ENCODE assay signal across 28 cellular contexts in genomic region chr5:52827815-52828214, GRCh38.
"Had no signal": no experiment of that assay in that cellular context is flagged by ENCODE, and none has a peak within 500 bp of the region (broad histone marks: within the 10 kb centered on the region; RNA-seq: fewer than 3 reads in every experiment).

No MANE protein-coding gene starts in this region.

- H3K36me3 ChIP-seq: stomach, suprapubic skin, thoracic aorta, thyroid gland, tibial artery, tibial nerve, transverse colon, upper lobe of right lung, uterus, vagina had no signal

- H3K27me3 Mint-ChIP-seq: stimulated activated memory B cell treated with anti-CD40 and anti-IgM and Interleukin-4, amounts not matched to agents 10 μg/mL and 1 μg/mL and 100 μg/mL, for 72 hours; stimulated activated naive CD8-positive, alpha-beta T cell treated with anti-CD3 and anti-CD28 coated beads, Interleukin-15, amount 100 ng/mL, for 72 hours; stimulated activated naive CD8-positive, alpha-beta T cell treated with anti-CD3 and anti-CD28 coated beads, Interleukin-15, Interleukin-2, amounts not matched to agents 100 ng/mL and 50 ng/mL, for 24 hours; type B pancreatic cell had no signal

- H3K27ac ChIP-seq: stomach, suprapubic skin, testis, thoracic aorta, thyroid gland, tibial nerve, transverse colon, upper lobe of left lung, upper lobe of right lung, uterus, vagina had no signal

- H3K4me1 Mint-ChIP-seq: stimulated activated memory B cell treated with anti-CD40 and anti-IgM and Interleukin-4, amounts not matched to agents 10 μg/mL and 1 μg/mL and 100 μg/mL, for 72 hours; stimulated activated naive B cell treated with anti-CD40 and anti-IgM and Interleukin-4, amounts not matched to agents 10 μg/mL and 1 μg/mL and 100 μg/mL, for 72 hours had no signal

- H3K27ac Mint-ChIP-seq: stimulated activated effector memory CD8-positive, alpha-beta T cell treated with anti-CD3 and anti-CD28 coated beads, Interleukin-12 subunit alpha, Interleukin-12 subunit beta, amount 100 ng/mL, for 72 hours; stimulated activated memory B cell treated with anti-CD40 and anti-IgM and Interleukin-4, amounts not matched to agents 10 μg/mL and 1 μg/mL and 100 μg/mL, for 72 hours; stimulated activated naive B cell treated with anti-CD40 and anti-IgM and Interleukin-4, amounts not matched to agents 10 μg/mL and 1 μg/mL and 100 μg/mL, for 72 hours; stimulated activated naive CD8-positive, alpha-beta T cell treated with anti-CD3 and anti-CD28 coated beads, Interleukin-15, amount 100 ng/mL, for 72 hours; stimulated activated naive CD8-positive, alpha-beta T cell treated with anti-CD3 and anti-CD28 coated beads, Interleukin-15, Interleukin-2, amounts not matched to agents 100 ng/mL and 50 ng/mL, for 24 hours; type B pancreatic cell had no signal

- H3K9me3 Mint-ChIP-seq: stimulated activated effector memory CD8-positive, alpha-beta T cell treated with anti-CD3 and anti-CD28 coated beads, Interleukin-12 subunit alpha, Interleukin-12 subunit beta, amount 100 ng/mL, for 72 hours; stimulated activated naive CD8-positive, alpha-beta T cell treated with anti-CD3 and anti-CD28 coated beads, Interleukin-15, Interleukin-2, amounts not matched to agents 100 ng/mL and 50 ng/mL, for 24 hours had no signal

- ATAC-seq: stimulated activated effector memory CD8-positive, alpha-beta T cell treated with anti-CD3 and anti-CD28 coated beads, Interleukin-12 subunit alpha, Interleukin-12 subunit beta, amount 100 ng/mL, for 72 hours; stimulated activated memory B cell treated with anti-CD40 and anti-IgM and Interleukin-4, amounts not matched to agents 10 μg/mL and 1 μg/mL and 100 μg/mL, for 72 hours; stimulated activated naive B cell treated with anti-CD40 and anti-IgM and Interleukin-4, amounts not matched to agents 10 μg/mL and 1 μg/mL and 100 μg/mL, for 72 hours; stimulated activated naive CD8-positive, alpha-beta T cell treated with anti-CD3 and anti-CD28 coated beads, Interleukin-15, amount 100 ng/mL, for 72 hours; stimulated activated naive CD8-positive, alpha-beta T cell treated with anti-CD3 and anti-CD28 coated beads, Interleukin-15, Interleukin-2, amounts not matched to agents 100 U/mL and 50 U/mL, for 24 hours; upper lobe of right lung had no signal

- H3K9me3 ChIP-seq: suprapubic skin, testis, thyroid gland, tibial artery, tibial nerve, transverse colon, upper lobe of left lung, uterus, vagina had no signal

- H3K27me3 ChIP-seq: stomach, suprapubic skin, testis, thyroid gland, tibial artery, tibial nerve, transverse colon, upper lobe of left lung, upper lobe of right lung, uterus, vagina had no signal

- DNase-seq: stimulated activated CD4-positive, alpha-beta T cell treated with anti-CD3 and anti-CD28 coated beads, Interleukin-2, amount 100 ng/mL, for 48 hours; stimulated activated CD4-positive, alpha-beta T cell treated with anti-CD3 and anti-CD28 coated beads, Interleukin-4, amount 100 ng/mL, for 1 hour; stimulated activated CD4-positive, alpha-beta T cell treated with anti-CD3 and anti-CD28 coated beads, Interleukin-4, amount 100 ng/mL, for 24 hours; stimulated activated CD4-positive, alpha-beta T cell treated with anti-CD3 and anti-CD28 coated beads, Interleukin-4, amount 100 ng/mL, for 4 hours; stimulated activated CD8-positive, alpha-beta memory T cell treated with anti-CD3 and anti-CD28 coated beads, Interleukin-4, amount 100 ng/mL, for 48 hours; stimulated activated naive B cell treated with anti-CD40 and anti-IgM and Interleukin-4, amounts not matched to agents 10 μg/mL and 1 μg/mL and 100 μg/mL, for 72 hours; stimulated activated naive CD4-positive, alpha-beta T cell; stimulated activated naive CD4-positive, alpha-beta T cell treated with Interleukin-2 at 50 U/mL for 16 hours; stimulated activated naive CD8-positive, alpha-beta T cell treated with anti-CD3 and anti-CD28 coated beads, Interleukin-15, amount 100 ng/mL, for 72 hours; stimulated activated naive CD8-positive, alpha-beta T cell treated with anti-CD3 and anti-CD28 coated beads, Interleukin-15, Interleukin-2, amounts not matched to agents 100 U/mL and 50 U/mL, for 24 hours; stomach; substantia nigra; testis; thyroid gland; tibial artery; transverse colon; upper lobe of left lung; upper lobe of right lung; uterus had no signal

- H3K4me3 ChIP-seq: stomach, suprapubic skin, testis, thoracic aorta, thyroid gland, tibial artery, tibial nerve, transverse colon, upper lobe of left lung, upper lobe of right lung, uterus, vagina had no signal

- H3K4me3 Mint-ChIP-seq: stimulated activated effector memory CD8-positive, alpha-beta T cell treated with anti-CD3 and anti-CD28 coated beads, Interleukin-12 subunit alpha, Interleukin-12 subunit beta, amount 100 ng/mL, for 72 hours; stimulated activated memory B cell treated with anti-CD40 and anti-IgM and Interleukin-4, amounts not matched to agents 10 μg/mL and 1 μg/mL and 100 μg/mL, for 72 hours; stimulated activated naive B cell treated with anti-CD40 and anti-IgM and Interleukin-4, amounts not matched to agents 10 μg/mL and 1 μg/mL and 100 μg/mL, for 72 hours; stimulated activated naive CD8-positive, alpha-beta T cell treated with anti-CD3 and anti-CD28 coated beads, Interleukin-15, amount 100 ng/mL, for 72 hours; stimulated activated naive CD8-positive, alpha-beta T cell treated with anti-CD3 and anti-CD28 coated beads, Interleukin-15, Interleukin-2, amounts not matched to agents 100 ng/mL and 50 ng/mL, for 24 hours; type B pancreatic cell had no signal

- H3K4me1 ChIP-seq: suprapubic skin, thyroid gland, vagina had no signal

- FAIRE-seq: urothelium cell line had no signal

- H3K36me3 Mint-ChIP-seq: stimulated activated effector memory CD8-positive, alpha-beta T cell treated with anti-CD3 and anti-CD28 coated beads, Interleukin-12 subunit alpha, Interleukin-12 subunit beta, amount 100 ng/mL, for 72 hours; stimulated activated memory B cell treated with anti-CD40 and anti-IgM and Interleukin-4, amounts not matched to agents 10 μg/mL and 1 μg/mL and 100 μg/mL, for 72 hours; stimulated activated naive B cell treated with anti-CD40 and anti-IgM and Interleukin-4, amounts not matched to agents 10 μg/mL and 1 μg/mL and 100 μg/mL, for 72 hours; type B pancreatic cell had no signal
